16 cellular contexts compared by ENCODE assay signal in the genomic region with DNA sequence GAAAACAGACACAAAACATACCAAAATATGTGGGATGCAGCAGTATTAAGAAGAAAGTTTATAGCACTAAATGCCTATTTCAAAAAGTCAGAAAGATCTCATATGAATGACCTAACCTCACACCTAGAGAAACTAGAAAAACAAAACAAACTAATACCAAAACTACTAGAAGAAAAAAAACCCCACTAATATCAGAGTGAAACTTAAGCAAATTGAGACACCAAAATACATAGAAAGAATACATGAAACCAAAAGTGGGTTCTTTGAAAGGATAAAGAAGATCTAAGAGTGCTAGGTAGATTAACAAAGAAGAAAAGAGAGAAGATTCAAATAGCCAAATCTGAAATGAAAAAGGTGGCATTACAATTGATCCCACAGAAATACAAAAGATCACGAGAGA.
DNase-seq lines count a peak whose midpoint lies in the region; ATAC-seq and TF ChIP-seq lines count a peak whose summit lies in the region.
"Had no signal": no experiment of that assay in that cellular context is flagged by ENCODE, and none has a peak within 500 bp of the region (broad histone marks: within the 10 kb centered on the region; RNA-seq: fewer than 3 reads in every experiment).

No MANE protein-coding gene starts in this region.

- no peak for TF ChIP-seq CTCF in GM12865 (IDR thresholded peaks at IDR 0.05; ENCODE audit: insufficient read depth, low read depth, low read length, missing control alignments)

- peak; percentile 69 for ATAC-seq in GM19351 (IDR thresholded peaks at IDR 0.05; ENCODE audit: unreplicated experiment)
- peak; percentile 66 for ATAC-seq in HG02588 (IDR thresholded peaks at IDR 0.05; ENCODE audit: unreplicated experiment)
- peak; percentile 60 for ATAC-seq in HG03139 (IDR thresholded peaks at IDR 0.05; ENCODE audit: unreplicated experiment)
- ATAC-seq: A549, left lobe of liver had no signal

- H3K4me3 ChIP-seq in GM12865 (ENCODE audit: low read depth, low read length): no peak overlapping the region
- H3K4me3 ChIP-seq: A549, thoracic aorta had no signal

- DNase-seq in GM12865 (ENCODE audit: low read depth) (peak; percentile 51), SW 1271 (lab: John Stamatoyannopoulos, UW) (no peak), NOMO-1 treated with dmso at 0.1 percent for 144 hours (lab: John Stamatoyannopoulos, UW; ENCODE audit: unreplicated experiment) (no peak)
- no peak for DNase-seq in activated CD4-positive, alpha-beta T cell treated with anti-CD3 and anti-CD28 coated beads, Interleukin-2, amount 50 U/mL, for 1 hour
- DNase-seq in activated naive CD4-positive, alpha-beta T cell treated with Interleukin-2 at 50 U/mL for 16 hours: no peak
- DNase-seq: activated CD4-positive, alpha-beta T cell treated with anti-CD3 and anti-CD28 coated beads for 48 hours; activated effector memory CD4-positive, alpha-beta T cell treated with Interleukin-2 at 50 U/mL for 16 hours; glutamatergic neuron; NCI-H1092; SK-N-SH had no signal
